26 cellular contexts compared by ENCODE assay signal in the genomic region with DNA sequence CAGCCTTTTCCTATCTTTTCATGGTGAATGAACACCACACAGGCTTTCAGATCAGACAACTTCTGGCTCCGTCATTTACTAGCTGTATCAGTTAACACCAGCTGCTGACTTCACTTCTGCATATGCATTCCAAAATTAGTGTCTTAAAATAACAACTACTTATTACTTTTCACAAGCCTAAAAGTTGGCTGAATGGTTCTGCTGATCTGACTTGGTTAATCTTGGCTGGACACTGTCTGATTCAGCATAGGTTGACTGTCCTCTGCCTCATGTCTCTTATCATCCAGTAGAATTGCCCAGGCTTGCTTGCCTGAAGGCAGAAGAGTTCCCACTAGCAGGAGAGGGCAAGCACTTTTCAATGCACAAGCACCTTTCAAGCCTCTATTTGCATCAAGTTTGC.
A peak's percentile ranks its signal among the peaks of the same experiment; 100 is the strongest.
DNase-seq lines count a peak whose midpoint lies in the region; ATAC-seq, FAIRE-seq and TF ChIP-seq lines count a peak whose summit lies in the region.
"Had no signal": no experiment of that assay in that cellular context is flagged by ENCODE, and none has a peak within 500 bp of the region (broad histone marks: within the 10 kb centered on the region; RNA-seq: fewer than 3 reads in every experiment).

No MANE protein-coding gene starts in this region.

- H3K27me3 ChIP-seq in RWPE2 (ENCODE audit: insufficient read depth, poor library complexity, severe bottlenecking) (no peaks in the 10 kb centered on the region), bronchial epithelial cell (ENCODE audit: control insufficient read depth, insufficient read depth, low read length) (no peaks in the 10 kb centered on the region), neural progenitor cell (no peaks in the 10 kb centered on the region)
- H3K27me3 ChIP-seq: right atrium auricular region, tibial nerve had no signal

- H3K36me3 Mint-ChIP-seq in neural progenitor cell: no peaks in the 10 kb centered on the region
- H3K36me3 Mint-ChIP-seq: CD4-positive, alpha-beta memory T cell had no signal

- no peak overlapping the region for H3K4me3 Mint-ChIP-seq in neural progenitor cell
- H3K4me3 Mint-ChIP-seq in stimulated activated naive CD8-positive, alpha-beta T cell treated with anti-CD3 and anti-CD28 coated beads, Interleukin-15, amount 100 ng/mL, for 72 hours: no peak overlapping the region
- H3K4me3 Mint-ChIP-seq: activated CD8-positive, alpha-beta T cell treated with anti-CD3 and anti-CD28 coated beads, Interleukin-2, amount 10 ng/mL, durations not matched to agents 7 days and 5 days; CD4-positive, alpha-beta memory T cell had no signal

- H3K36me3 ChIP-seq in RWPE2 (ENCODE audit: low read depth): no peaks in the 10 kb centered on the region
- no peaks in the 10 kb centered on the region for H3K36me3 ChIP-seq in bronchial epithelial cell (ENCODE audit: control insufficient read depth, insufficient read depth, low read length)
- no peaks in the 10 kb centered on the region for H3K36me3 ChIP-seq in neural progenitor cell
- H3K36me3 ChIP-seq: left ventricle myocardium inferior, right atrium auricular region, tibial nerve had no signal

- DNase-seq in ELR (ENCODE audit: low read depth) (peak; percentile 58), RWPE2 (ENCODE audit: low spot score) (no peak), bronchial epithelial cell (ENCODE audit: low read depth) (peak; percentile 78), islet precursor cell (peak; percentile 61), neural progenitor cell (ENCODE audit: low spot score) (no peak), ACHN (no peak)
- DNase-seq in stimulated activated naive CD8-positive, alpha-beta T cell treated with anti-CD3 and anti-CD28 coated beads, Interleukin-15, amount 100 ng/mL, for 72 hours: no peak
- DNase-seq: activated CD4-positive, CD25-positive, alpha-beta regulatory T cell; activated CD8-positive, alpha-beta T cell treated with anti-CD3 and anti-CD28 coated beads, Interleukin-2, amount 10 ng/mL, durations not matched to agents 7 days and 5 days; activated naive CD4-positive, alpha-beta T cell treated with anti-CD3 and anti-CD28 coated beads, Interleukin-2, amount 50 U/mL, for 16 hours; activated T-cell treated with anti-CD3 and anti-CD28 coated beads, Interleukin-2, amount 50 U/mL, for 48 hours; CD4-positive, alpha-beta memory T cell; cortex of kidney; DND-41; glutamatergic neuron; KG1; left ventricle myocardium inferior; NCI-H1092; NCI-H2107; nucleus accumbens; Right ventricle myocardium superior; stimulated activated naive CD4-positive, alpha-beta T cell treated with Interleukin-2 at 50 U/mL for 16 hours; T-helper 1 cell had no signal

- H3K27ac Mint-ChIP-seq in neural progenitor cell: no peak overlapping the region
- H3K27ac Mint-ChIP-seq in stimulated activated naive CD8-positive, alpha-beta T cell treated with anti-CD3 and anti-CD28 coated beads, Interleukin-15, amount 100 ng/mL, for 72 hours: no peak overlapping the region
- H3K27ac Mint-ChIP-seq: activated CD8-positive, alpha-beta T cell treated with anti-CD3 and anti-CD28 coated beads, Interleukin-2, amount 10 ng/mL, durations not matched to agents 7 days and 5 days; CD4-positive, alpha-beta memory T cell had no signal

- peaks cover 14% of the 10 kb centered on the region for H3K4me1 ChIP-seq in RWPE2 (ENCODE audit: insufficient read depth, poor library complexity, severe bottlenecking)
- peaks cover 30% of the 10 kb centered on the region for H3K4me1 ChIP-seq in neural progenitor cell
- H3K4me1 ChIP-seq: left ventricle myocardium inferior, right atrium auricular region, tibial nerve had no signal

- H4K20me1 ChIP-seq in neural progenitor cell (ENCODE audit: low read depth): no peaks in the 10 kb centered on the region

- H2AFZ ChIP-seq in neural progenitor cell (replicated peaks): no peak overlapping the region

- no peak for FAIRE-seq in bronchial epithelial cell (lab: Jason Lieb, UNC)

- H3K4me1 Mint-ChIP-seq in neural progenitor cell: peaks cover 12% of the 10 kb centered on the region
- H3K4me1 Mint-ChIP-seq in stimulated activated naive CD8-positive, alpha-beta T cell treated with anti-CD3 and anti-CD28 coated beads, Interleukin-15, amount 100 ng/mL, for 72 hours: peaks cover 7% of the 10 kb centered on the region

- H3K4me2 ChIP-seq in neural progenitor cell: no peak overlapping the region

- ATAC-seq in RWPE2 (ENCODE audit: low read depth): peak; percentile 63
- no peak for ATAC-seq in stimulated activated naive CD8-positive, alpha-beta T cell treated with anti-CD3 and anti-CD28 coated beads, Interleukin-15, amount 100 ng/mL, for 72 hours
- ATAC-seq in GM21528 (IDR thresholded peaks at IDR 0.05; ENCODE audit: low FRiP score, unreplicated experiment): no peak
- ATAC-seq: activated CD8-positive, alpha-beta T cell treated with anti-CD3 and anti-CD28 coated beads, Interleukin-2, amount 10 ng/mL, durations not matched to agents 7 days and 5 days had no signal

- TF ChIP-seq CTCF in RWPE2 (IDR thresholded peaks at IDR 0.05; ENCODE audit: poor library complexity, severe bottlenecking) (no peak), bronchial epithelial cell (IDR thresholded peaks at IDR 0.05; ENCODE audit: insufficient read depth, low read length, severe bottlenecking) (no peak), neural progenitor cell (IDR thresholded peaks at IDR 0.05) (no peak)

- peaks cover 11% of the 10 kb centered on the region for H3K27me3 Mint-ChIP-seq in neural progenitor cell (ENCODE audit: insufficient read depth, low read depth)
- H3K27me3 Mint-ChIP-seq in stimulated activated naive CD8-positive, alpha-beta T cell treated with anti-CD3 and anti-CD28 coated beads, Interleukin-15, amount 100 ng/mL, for 72 hours: no peaks in the 10 kb centered on the region

- no peaks in the 10 kb centered on the region for H3K9me3 Mint-ChIP-seq in neural progenitor cell
- no peaks in the 10 kb centered on the region for H3K9me3 Mint-ChIP-seq in stimulated activated naive CD8-positive, alpha-beta T cell treated with anti-CD3 and anti-CD28 coated beads, Interleukin-15, amount 100 ng/mL, for 72 hours

- no peaks in the 10 kb centered on the region for H3K79me2 ChIP-seq in neural progenitor cell (ENCODE audit: low read depth)

- peaks cover 24% of the 10 kb centered on the region for H3F3A ChIP-seq in neural progenitor cell (ENCODE audit: low read depth)

- H3K9me3 ChIP-seq in RWPE2 (ENCODE audit: severe bottlenecking) (no peaks in the 10 kb centered on the region), neural progenitor cell (ENCODE audit: low read depth) (no peaks in the 10 kb centered on the region)
- H3K9me3 ChIP-seq: left ventricle myocardium inferior, right atrium auricular region, tibial nerve had no signal

- H3K27ac ChIP-seq in RWPE2 (ENCODE audit: poor library complexity, severe bottlenecking) (peak overlapping the region; percentile 33), neural progenitor cell (no peak overlapping the region)
- H3K27ac ChIP-seq: left ventricle myocardium inferior, right atrium auricular region, tibial nerve had no signal

- H3K9ac ChIP-seq in neural progenitor cell: no peak overlapping the region

- H3K4me3 ChIP-seq in RWPE2 (ENCODE audit: severe bottlenecking) (no peak overlapping the region), bronchial epithelial cell (ENCODE audit: low read depth, low read length) (no peak overlapping the region), neural progenitor cell (no peak overlapping the region)
- H3K4me3 ChIP-seq: left ventricle myocardium inferior, right atrium auricular region, tibial nerve had no signal

- in situ Hi-C loops in ACHN (cut with HindIII; ENCODE audit: low pct_ligation_motif_present, low pct_unique_long_range_greater_than_20kb, low sequenced_read_pairs): no loop called here

Comparison
In these comparisons a context has a peak if more than half of its experiments do, and no peak if none do; other contexts are left out.
1. DNase-seq: peak in ELR (single experiment), bronchial epithelial cell (single experiment) and islet precursor cell (single experiment); none in RWPE2 (single experiment), neural progenitor cell (single experiment), ACHN (single experiment) and stimulated activated naive CD8-positive, alpha-beta T cell treated with anti-CD3 and anti-CD28 coated beads, Interleukin-15, amount 100 ng/mL, for 72 hours (0 of 2).